ENCODE assay signal across 32 cellular contexts in genomic region chr22:22452996-22453686, GRCh38. TPM values are rescaled to one million over a fixed set of nuclear protein-coding genes. Genes with fewer than 3 reads are reported as not detected.
"Had no signal": no experiment of that assay in that cellular context is flagged by ENCODE, and none has a peak within 500 bp of the region (broad histone marks: within the 10 kb centered on the region; RNA-seq: fewer than 3 reads in every experiment).

No MANE protein-coding gene starts in this region.

- H3K27ac ChIP-seq: ascending aorta, breast epithelium, cardiac muscle cell, colonic mucosa, dorsolateral prefrontal cortex, esophagus muscularis mucosa, foreskin keratinocyte, gastrocnemius medialis, heart left ventricle, VCaP had no signal

- H3K4me1 Mint-ChIP-seq: activated CD4-positive, alpha-beta memory T cell treated with anti-CD3 and anti-CD28 coated beads, Interleukin-2, amount 10 ng/mL, durations not matched to agents 7 days and 5 days; activated CD4-positive, alpha-beta T cell treated with anti-CD3 and anti-CD28 coated beads, Interleukin-2, amount 10 ng/mL, durations not matched to agents 7 days and 5 days; activated naive CD4-positive, alpha-beta T cell treated with anti-CD3 and anti-CD28 coated beads, Interleukin-2, amount 10 ng/mL, durations not matched to agents 7 days and 5 days; WTC11 had no signal

- DNase-seq: activated CD4-positive, alpha-beta memory T cell treated with anti-CD3 and anti-CD28 coated beads, Interleukin-2, amount 10 ng/mL, durations not matched to agents 7 days and 5 days; activated CD4-positive, alpha-beta T cell treated with anti-CD3 and anti-CD28 coated beads for 1 hour; activated CD4-positive, alpha-beta T cell treated with anti-CD3 and anti-CD28 coated beads for 4 hours; activated CD4-positive, alpha-beta T cell treated with anti-CD3 and anti-CD28 coated beads, Interleukin-2, amount 10 ng/mL, durations not matched to agents 7 days and 5 days; activated CD4-positive, alpha-beta T cell treated with anti-CD3 and anti-CD28 coated beads, Interleukin-2, amount 50 U/mL, for 4 hours; activated CD8-positive, alpha-beta memory T cell treated with anti-CD3 and anti-CD28 coated beads, Interleukin-2, amount 50 U/mL, for 48 hours; activated gamma-delta T cell; activated naive CD4-positive, alpha-beta T cell; activated naive CD4-positive, alpha-beta T cell treated with anti-CD3 and anti-CD28 coated beads, Interleukin-2, amount 10 ng/mL, durations not matched to agents 7 days and 5 days; activated naive CD8-positive, alpha-beta T cell treated with anti-CD3 and anti-CD28 coated beads, Interleukin-2, amount 10 ng/mL, durations not matched to agents 7 days and 5 days; activated T-cell treated with anti-CD3 and anti-CD28 coated beads for 4 hours; activated T-cell treated with anti-CD3 and anti-CD28 coated beads, Interleukin-2, amount 50 U/mL, for 24 hours; activated T-cell treated with anti-CD3 and anti-CD28 coated beads, Interleukin-2, amount 50 U/mL, for 72 hours; central memory CD4-positive, alpha-beta T cell; cerebellar nuclear complex; colonic mucosa; dorsolateral prefrontal cortex; effector memory CD8-positive, alpha-beta T cell; erythroblast; foreskin keratinocyte; gastrocnemius medialis; glutamatergic neuron; heart left ventricle; T-helper 2 cell had no signal

- H3K4me3 Mint-ChIP-seq: activated CD4-positive, alpha-beta memory T cell treated with anti-CD3 and anti-CD28 coated beads, Interleukin-2, amount 10 ng/mL, durations not matched to agents 7 days and 5 days; activated CD4-positive, alpha-beta T cell treated with anti-CD3 and anti-CD28 coated beads, Interleukin-2, amount 10 ng/mL, durations not matched to agents 7 days and 5 days; activated naive CD4-positive, alpha-beta T cell treated with anti-CD3 and anti-CD28 coated beads, Interleukin-2, amount 10 ng/mL, durations not matched to agents 7 days and 5 days; activated naive CD8-positive, alpha-beta T cell treated with anti-CD3 and anti-CD28 coated beads, Interleukin-2, amount 10 ng/mL, durations not matched to agents 7 days and 5 days; activated T-cell treated with anti-CD3 and anti-CD28 coated beads, Interleukin-2, amount 50 U/mL, for 24 hours; activated T-cell treated with anti-CD3 and anti-CD28 coated beads, Interleukin-2, amount 50 U/mL, for 72 hours; brain; effector memory CD8-positive, alpha-beta T cell; WTC11 had no signal

- ATAC-seq: activated naive CD4-positive, alpha-beta T cell treated with anti-CD3 and anti-CD28 coated beads, Interleukin-2, amount 50 U/mL, for 72 hours; activated T-cell treated with anti-CD3 and anti-CD28 coated beads, Interleukin-2, amount 50 U/mL, for 72 hours; effector memory CD8-positive, alpha-beta T cell; foreskin keratinocyte; gastrocnemius medialis; heart left ventricle; WTC11 had no signal

- H3K4me1 ChIP-seq: ascending aorta, breast epithelium, colonic mucosa, esophagus muscularis mucosa, foreskin keratinocyte, gastrocnemius medialis, heart left ventricle had no signal

- H3K36me3 Mint-ChIP-seq: activated naive CD4-positive, alpha-beta T cell treated with anti-CD3 and anti-CD28 coated beads, Interleukin-2, amount 10 ng/mL, durations not matched to agents 7 days and 5 days; activated naive CD8-positive, alpha-beta T cell treated with anti-CD3 and anti-CD28 coated beads, Interleukin-2, amount 10 ng/mL, durations not matched to agents 7 days and 5 days; brain had no signal

- H3K36me3 ChIP-seq: ascending aorta, breast epithelium, cardiac muscle cell, colonic mucosa, esophagus muscularis mucosa, gastrocnemius medialis, heart left ventricle had no signal

- H3K27ac Mint-ChIP-seq: activated CD4-positive, alpha-beta memory T cell treated with anti-CD3 and anti-CD28 coated beads, Interleukin-2, amount 10 ng/mL, durations not matched to agents 7 days and 5 days; activated CD4-positive, alpha-beta T cell treated with anti-CD3 and anti-CD28 coated beads, Interleukin-2, amount 10 ng/mL, durations not matched to agents 7 days and 5 days; activated naive CD4-positive, alpha-beta T cell treated with anti-CD3 and anti-CD28 coated beads, Interleukin-2, amount 10 ng/mL, durations not matched to agents 7 days and 5 days; activated naive CD8-positive, alpha-beta T cell treated with anti-CD3 and anti-CD28 coated beads, Interleukin-2, amount 10 ng/mL, durations not matched to agents 7 days and 5 days; activated T-cell treated with anti-CD3 and anti-CD28 coated beads, Interleukin-2, amount 50 U/mL, for 24 hours; activated T-cell treated with anti-CD3 and anti-CD28 coated beads, Interleukin-2, amount 50 U/mL, for 72 hours; brain; effector memory CD8-positive, alpha-beta T cell; WTC11 had no signal

- H3K27me3 ChIP-seq: ascending aorta, cardiac muscle cell, colonic mucosa, foreskin keratinocyte had no signal

- H3K4me3 ChIP-seq: ascending aorta, breast epithelium, cardiac muscle cell, colonic mucosa, dorsolateral prefrontal cortex, esophagus muscularis mucosa, gastrocnemius medialis, heart left ventricle had no signal

- H3K9me3 ChIP-seq: colonic mucosa had no signal

RNA-seq across cellular contexts. Expression of gene ZNF280B, which starts 55.4 kb away (rescaled TPM):
- total RNA-seq: ascending aorta had no signal
